Comparison of ENCODE assay signal across 8 cellular contexts in the genomic region with DNA sequence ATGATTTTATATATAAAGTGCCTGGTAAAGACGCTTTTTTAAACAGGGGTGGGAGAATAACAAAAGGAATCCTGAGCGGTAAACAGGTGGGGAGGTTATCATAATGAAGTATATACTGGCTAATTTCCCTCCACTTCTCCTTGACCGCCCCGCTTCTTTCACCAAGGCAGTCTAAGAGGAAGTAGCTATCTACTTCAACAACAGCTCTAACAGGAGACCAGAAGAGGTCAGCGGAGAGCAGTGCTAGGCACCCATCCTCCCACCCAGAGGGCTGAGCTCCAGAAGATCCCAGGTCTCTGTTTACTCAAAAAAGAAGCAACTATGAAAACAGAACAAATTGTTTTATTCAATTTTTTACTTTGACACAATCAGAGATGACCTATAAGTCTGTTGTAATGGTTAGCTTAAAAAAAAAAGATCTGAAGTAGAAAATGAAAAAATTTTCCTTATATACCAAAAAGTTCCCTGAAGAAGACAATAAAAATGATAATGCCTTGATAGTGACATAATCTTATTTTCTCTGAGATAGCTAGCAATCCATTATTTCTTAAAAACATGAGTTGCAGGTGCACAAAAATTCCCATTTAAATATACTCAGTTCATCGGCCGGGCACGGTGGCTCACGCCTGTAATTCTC.
A peak's percentile ranks its signal among the peaks of the same experiment; 100 is the strongest.
DNase-seq lines count a peak whose midpoint lies in the region; ATAC-seq and TF ChIP-seq lines count a peak whose summit lies in the region.

No MANE protein-coding gene starts in this region.

- DNase-seq in CMK (ENCODE audit: low read depth) (peak; percentile 27), NCI-H69 (lab: John Stamatoyannopoulos, UW) (peak; percentile 87), activated T-cell treated with anti-CD3 and anti-CD28 coated beads for 48 hours (ENCODE audit: low read depth) (peak; percentile 11), head of caudate nucleus (peak in 40 of 42 donors; percentile 5 to 80 (median 52)), psoas muscle (peak; percentile 32 to 58), vagina (ENCODE audit: extremely low spot score in 2 of 2) (no peak)

- WGBS in psoas muscle, 3 donors: 72 to 75% (median 73%) methylated on average over 9 of the region's 9 CpGs

- peak; percentile 83 for ATAC-seq in GM18868 (IDR thresholded peaks at IDR 0.05; ENCODE audit: unreplicated experiment)
- ATAC-seq in HG03175 (IDR thresholded peaks at IDR 0.05; ENCODE audit: unreplicated experiment): peak; percentile 84
- ATAC-seq in psoas muscle: peak; percentile 60 to 92 (median 82)

- TF ChIP-seq POLR2A in vagina (IDR thresholded peaks at IDR 0.05): no peak

- H3K36me3 ChIP-seq in psoas muscle (ENCODE audit: insufficient read depth in 1 of 2, low read depth in 1 of 2) (no peaks in the 10 kb centered on the region), vagina (no peaks in the 10 kb centered on the region)

- H3K4me1 ChIP-seq in psoas muscle: no peaks in the 10 kb centered on the region
- H3K4me1 ChIP-seq in vagina: no peaks in the 10 kb centered on the region

- H3K27me3 ChIP-seq in psoas muscle (ENCODE audit: insufficient read depth in 3 of 3, low read length in 2 of 3): no peaks in the 10 kb centered on the region
- no peaks in the 10 kb centered on the region for H3K27me3 ChIP-seq in vagina

- H3K4me3 ChIP-seq in psoas muscle (no peak overlapping the region), vagina (no peak overlapping the region)

- TF ChIP-seq CTCF in psoas muscle (IDR thresholded peaks at IDR 0.05) (peak; percentile 62), vagina (IDR thresholded peaks at IDR 0.05) (no peak)

- no peak overlapping the region for H3K27ac ChIP-seq in psoas muscle
- no peak overlapping the region for H3K27ac ChIP-seq in vagina

- intact Hi-C loops in head of caudate nucleus (cut with DNase I) (no loop called here), psoas muscle (cut with DNase I) (loop anchor here in 1 of 2 donors (10.0 kb wide), 2 partner anchors 357 to 387 kb away; no protein-coding TSS in a partner anchor), vagina (cut with DNase I) (no loop called here)

- H3K9me3 ChIP-seq in psoas muscle: no peaks in the 10 kb centered on the region
- H3K9me3 ChIP-seq in vagina: no peaks in the 10 kb centered on the region

Comparison
In these comparisons a context has a peak if more than half of its experiments do, and no peak if none do; other contexts are left out.
1. DNase-seq: peak in CMK (single experiment), NCI-H69 (single experiment), activated T-cell treated with anti-CD3 and anti-CD28 coated beads for 48 hours (single experiment), head of caudate nucleus (40 of 42) and psoas muscle (2 of 2); none in vagina (0 of 2).
2. Peak in every context shown above with its lines, with median percentiles within 50 percentile points of each other: ATAC-seq.